Comparison of ENCODE assay signal across 7 cellular contexts in genomic region chr1:65399003-65399402, GRCh38.
"Had no signal": no experiment of that assay in that cellular context is flagged by ENCODE, and none has a peak within 500 bp of the region (broad histone marks: within the 10 kb centered on the region; RNA-seq: fewer than 3 reads in every experiment).

No MANE protein-coding gene starts in this region.

- H3K27me3 Mint-ChIP-seq: IgD-negative memory B cell had no signal

- H3K27ac ChIP-seq: HL-60, KMS-11 had no signal

- H3K4me2 ChIP-seq: KMS-11 had no signal

- FAIRE-seq: HTR-8/SVneo had no signal

- H3K9me3 Mint-ChIP-seq: IgD-negative memory B cell had no signal

- DNase-seq: IMR-90, KBM-7, KG1 had no signal

- H3K27ac Mint-ChIP-seq: IgD-negative memory B cell had no signal

- H3K4me3 Mint-ChIP-seq: IgD-negative memory B cell had no signal

- H3K9ac ChIP-seq: KMS-11 had no signal
